Comparison of ENCODE assay signal across 8 cellular contexts in the genomic region with DNA sequence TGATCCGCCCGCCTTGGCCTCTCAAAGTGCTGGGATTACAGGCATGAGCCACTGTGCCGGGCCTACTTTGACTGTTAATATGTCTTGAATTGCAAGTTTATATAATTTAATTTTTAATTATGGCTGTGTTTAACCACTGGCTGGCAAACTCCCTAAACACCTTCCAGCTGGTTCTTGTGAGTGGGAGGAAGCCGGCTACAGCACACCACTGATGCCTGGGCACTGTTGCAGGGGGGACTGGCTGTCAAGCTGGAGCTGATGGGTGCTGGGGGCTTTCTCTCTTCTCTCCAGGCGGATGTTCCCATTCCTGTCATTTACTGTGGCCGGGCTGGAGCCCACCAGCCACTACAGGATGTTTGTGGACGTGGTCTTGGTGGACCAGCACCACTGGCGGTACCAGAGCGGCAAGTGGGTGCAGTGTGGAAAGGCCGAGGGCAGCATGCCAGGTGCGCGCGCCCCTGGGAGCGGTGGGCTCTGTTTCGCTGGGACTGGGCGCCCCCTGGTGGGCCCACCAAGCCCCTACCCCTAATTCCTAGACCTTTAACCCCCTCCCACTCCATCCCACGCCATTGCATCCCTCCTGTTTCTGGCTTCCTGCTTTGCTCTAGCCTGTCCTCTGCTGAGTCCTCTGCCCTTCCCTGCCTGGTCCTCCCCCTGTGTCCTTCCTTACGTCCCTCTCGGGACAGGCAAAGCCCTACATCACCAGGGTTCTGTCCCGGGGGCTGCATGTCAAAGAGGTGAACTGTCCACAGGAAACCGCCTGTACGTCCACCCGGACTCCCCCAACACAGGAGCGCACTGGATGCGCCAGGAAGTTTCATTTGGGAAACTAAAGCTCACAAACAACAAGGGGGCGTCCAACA. TPM values are rescaled to one million over a fixed set of nuclear protein-coding genes. Genes with fewer than 3 reads are reported as not detected.
DNase-seq lines count a peak whose midpoint lies in the region; ATAC-seq and TF ChIP-seq lines count a peak whose summit lies in the region.

No MANE protein-coding gene starts in this region.

- no peaks in the 10 kb centered on the region for H3K36me3 ChIP-seq in BLaER1

- H3K4me3 ChIP-seq in BLaER1 (no peak overlapping the region), fibroblast of the aortic adventitia (ENCODE audit: low read depth, low read length) (no peak overlapping the region)

- H3K27ac ChIP-seq in BLaER1, result peak overlapping the region; percentile 89

- peak overlapping the region; percentile 91 for H3K4me2 ChIP-seq in BLaER1

- H4K20me1 ChIP-seq in BLaER1, result no peaks in the 10 kb centered on the region

- peak overlapping the region in 1 of 2 donors; percentile 5 for H3K4me3 Mint-ChIP-seq in stimulated activated naive B cell treated with anti-CD40 and anti-IgM and Interleukin-4, amounts not matched to agents 10 μg/mL and 1 μg/mL and 100 μg/mL, for 72 hours

- peaks cover 7 to 31% of the 10 kb centered on the region in 2 donors for H3K27me3 Mint-ChIP-seq in stimulated activated naive B cell treated with anti-CD40 and anti-IgM and Interleukin-4, amounts not matched to agents 10 μg/mL and 1 μg/mL and 100 μg/mL, for 72 hours

- TF ChIP-seq EP300 in Ishikawa (IDR thresholded peaks at IDR 0.05; ENCODE audit: borderline replicate concordance), result no peak

- H3K9me3 ChIP-seq in BLaER1, result no peaks in the 10 kb centered on the region

- no peaks in the 10 kb centered on the region for H3K27me3 ChIP-seq in BLaER1

- H3K36me3 Mint-ChIP-seq in stimulated activated naive B cell treated with anti-CD40 and anti-IgM and Interleukin-4, amounts not matched to agents 10 μg/mL and 1 μg/mL and 100 μg/mL, for 72 hours, result peaks cover 0 to 4% of the 10 kb centered on the region in 2 donors

- peaks cover 75% of the 10 kb centered on the region for H3K4me1 ChIP-seq in BLaER1

- ATAC-seq in stimulated activated naive B cell treated with anti-CD40 and anti-IgM and Interleukin-4, amounts not matched to agents 10 μg/mL and 1 μg/mL and 100 μg/mL, for 72 hours (replicated peaks), result peak; percentile 86 to 87
- ATAC-seq in HG03025 (IDR thresholded peaks at IDR 0.05; ENCODE audit: low FRiP score, unreplicated experiment), result no peak
- no peak for ATAC-seq in GM19467 (IDR thresholded peaks at IDR 0.05; ENCODE audit: unreplicated experiment)
- no peak for ATAC-seq in HG03159 (IDR thresholded peaks at IDR 0.05; ENCODE audit: unreplicated experiment)

- DNase-seq in activated CD4-positive, alpha-beta T cell treated with anti-CD3 and anti-CD28 coated beads for 4 hours, result peak; percentile 41 to 43
- DNase-seq in fibroblast of the aortic adventitia (ENCODE audit: low read depth), result no peak
- DNase-seq in stimulated activated naive B cell treated with anti-CD40 and anti-IgM and Interleukin-4, amounts not matched to agents 10 μg/mL and 1 μg/mL and 100 μg/mL, for 72 hours, result no peak

- no peaks in the 10 kb centered on the region for H3K9me3 Mint-ChIP-seq in stimulated activated naive B cell treated with anti-CD40 and anti-IgM and Interleukin-4, amounts not matched to agents 10 μg/mL and 1 μg/mL and 100 μg/mL, for 72 hours

- peak; percentile 24 for TF ChIP-seq CTCF in fibroblast of the aortic adventitia (IDR thresholded peaks at IDR 0.05; ENCODE audit: insufficient read depth, low read length)

- TF ChIP-seq RAD21 in Ishikawa (IDR thresholded peaks at IDR 0.05; ENCODE audit: low read depth), result peak; percentile 37; the same call in 1 of the 2 replicates

- H3K27ac Mint-ChIP-seq in stimulated activated naive B cell treated with anti-CD40 and anti-IgM and Interleukin-4, amounts not matched to agents 10 μg/mL and 1 μg/mL and 100 μg/mL, for 72 hours, result peak overlapping the region; percentile 60

- peaks cover 18 to 30% of the 10 kb centered on the region in 2 donors for H3K4me1 Mint-ChIP-seq in stimulated activated naive B cell treated with anti-CD40 and anti-IgM and Interleukin-4, amounts not matched to agents 10 μg/mL and 1 μg/mL and 100 μg/mL, for 72 hours

- peak overlapping the region; percentile 47 for H3K9ac ChIP-seq in BLaER1

TF ChIP-seq in Ishikawa, 13 proteins besides CTCF, POLR2A, EP300 and RAD21:
- TF ChIP-seq, protein P1, sequence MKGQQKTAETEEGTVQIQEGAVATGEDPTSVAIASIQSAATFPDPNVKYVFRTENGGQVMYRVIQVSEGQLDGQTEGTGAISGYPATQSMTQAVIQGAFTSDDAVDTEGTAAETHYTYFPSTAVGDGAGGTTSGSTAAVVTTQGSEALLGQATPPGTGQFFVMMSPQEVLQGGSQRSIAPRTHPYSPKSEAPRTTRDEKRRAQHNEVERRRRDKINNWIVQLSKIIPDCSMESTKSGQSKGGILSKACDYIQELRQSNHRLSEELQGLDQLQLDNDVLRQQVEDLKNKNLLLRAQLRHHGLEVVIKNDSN (IDR thresholded peaks at IDR 0.05), result no peak
- TF ChIP-seq EGR1 (IDR thresholded peaks at IDR 0.05), result no peak
- TF ChIP-seq YY1 (IDR thresholded peaks at IDR 0.05; ENCODE audit: low read depth), result no peak
- TF ChIP-seq CREB1 (IDR thresholded peaks at IDR 0.05; ENCODE audit: low read depth), result no peak
- no peak for TF ChIP-seq NFIC (IDR thresholded peaks at IDR 0.05)

RNA-seq across cellular contexts. Expression of a gene that starts 9.5 kb away (rescaled TPM):
- total RNA-seq in fibroblast of the aortic adventitia (ENCODE audit: low replicate concordance), result not detected in 2 replicates

RNA-seq across cellular contexts. Expression of a gene that starts 48.6 kb away (rescaled TPM):
- total RNA-seq in fibroblast of the aortic adventitia (ENCODE audit: low replicate concordance), result 7.9 and 9.5 TPM in 2 replicates

Comparison
In these comparisons a context has a peak if more than half of its experiments do, and no peak if none do; other contexts are left out.
1. DNase-seq: peak in activated CD4-positive, alpha-beta T cell treated with anti-CD3 and anti-CD28 coated beads for 4 hours (2 of 2); none in fibroblast of the aortic adventitia (single experiment) and stimulated activated naive B cell treated with anti-CD40 and anti-IgM and Interleukin-4, amounts not matched to agents 10 μg/mL and 1 μg/mL and 100 μg/mL, for 72 hours (single experiment).
2. ATAC-seq: peak in stimulated activated naive B cell treated with anti-CD40 and anti-IgM and Interleukin-4, amounts not matched to agents 10 μg/mL and 1 μg/mL and 100 μg/mL, for 72 hours (2 of 2); none in HG03025 (single experiment), GM19467 (single experiment) and HG03159 (single experiment).